ENCODE assay signal across 17 cellular contexts in the genomic region with DNA sequence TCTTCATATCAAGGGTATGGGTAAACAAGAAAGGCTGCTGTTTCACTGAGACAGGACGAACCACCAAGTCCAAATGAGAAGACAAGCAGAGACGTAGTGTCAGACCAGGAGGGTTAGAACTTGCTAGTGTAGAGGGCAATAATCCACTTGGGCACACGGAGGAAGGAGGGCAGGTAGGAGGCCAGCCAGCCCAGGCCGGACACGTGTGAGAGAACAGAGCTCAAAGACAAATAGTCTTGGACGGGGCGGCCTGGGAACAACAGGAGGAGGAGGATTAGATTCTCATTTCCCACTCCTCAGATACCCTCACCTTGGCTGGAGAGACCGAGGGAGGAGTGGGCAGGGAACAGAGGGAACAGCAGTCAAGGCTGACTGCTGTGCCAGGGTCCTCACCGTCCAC. TPM values are rescaled to one million over a fixed set of nuclear protein-coding genes. Genes with fewer than 3 reads are reported as not detected.
DNase-seq lines count a peak whose midpoint lies in the region; ATAC-seq, FAIRE-seq and TF ChIP-seq lines count a peak whose summit lies in the region.
"Had no signal": no experiment of that assay in that cellular context is flagged by ENCODE, and none has a peak within 500 bp of the region (broad histone marks: within the 10 kb centered on the region; RNA-seq: fewer than 3 reads in every experiment).

No MANE protein-coding gene starts in this region.

- H2BK15ac ChIP-seq in neuronal stem cell (ENCODE audit: low read length) (no peak overlapping the region), H9 (ENCODE audit: low read depth, low read length) (no peak overlapping the region)

- peaks cover 11% of the 10 kb centered on the region for H3K36me3 ChIP-seq in astrocyte (ENCODE audit: insufficient read depth, low read length)
- H3K36me3 ChIP-seq in HepG2 (replicated peaks in 1 of 2; ENCODE audit: control insufficient read depth in 1 of 2, insufficient read depth in 2 of 2, low read length in 2 of 2): peaks cover 40 to 58% of the 10 kb centered on the region in 2 experiments
- H3K36me3 ChIP-seq in neuronal stem cell (replicated peaks in 1 of 2; ENCODE audit: control insufficient read depth in 2 of 2, insufficient read depth in 2 of 2, low read length in 2 of 2): peaks cover 20 to 47% of the 10 kb centered on the region in 2 donors

- TF ChIP-seq POLR2A in GM12892 (IDR thresholded peaks at IDR 0.05; ENCODE audit: low read depth, low read length) (0 out of 2 replicates have a peak, but pooled peaks have one; percentile 16), HepG2 (IDR thresholded peaks at IDR 0.05; ENCODE audit: insufficient read depth in 1 of 2, low read depth in 2 of 2, low read length in 2 of 2) (no peak)

- H3K23ac ChIP-seq in neuronal stem cell (ENCODE audit: low read depth, low read length, poor library complexity) (peak overlapping the region; percentile 49), H9 (ENCODE audit: insufficient read length, low read depth, low read length) (no peak overlapping the region)

- H3K36me3 Mint-ChIP-seq in astrocyte (ENCODE audit: low read depth, unreplicated experiment) (peaks cover 2% of the 10 kb centered on the region), H9 (ENCODE audit: insufficient read depth in 1 of 3, low read depth in 3 of 3) (peaks cover 4 to 38% (median 8%) of the 10 kb centered on the region in 3 experiments; a peak in 6 of 7 replicates)

- H3K27me3 ChIP-seq in astrocyte (ENCODE audit: insufficient read depth, low read length) (no peaks in the 10 kb centered on the region), HepG2 (ENCODE audit: control insufficient read depth in 1 of 2, insufficient read depth in 2 of 2, low read length in 2 of 2) (no peaks in the 10 kb centered on the region), neuronal stem cell (ENCODE audit: control insufficient read depth in 3 of 3, insufficient read depth in 3 of 3, low read depth in 1 of 3, low read length in 3 of 3) (no peaks in the 10 kb centered on the region), H9 (ENCODE audit: insufficient read depth, low read length) (no peaks in the 10 kb centered on the region)

- no peak overlapping the region for H3K18ac ChIP-seq in neuronal stem cell (ENCODE audit: low read length)
- H3K18ac ChIP-seq in H9 (ENCODE audit: insufficient read length, low read depth, low read length): no peak overlapping the region

- H3T11ph ChIP-seq in H9 (ENCODE audit: low read length): no peak overlapping the region

- TF ChIP-seq RAD21 in HepG2 (CRISPR knock-in tag; IDR thresholded peaks at IDR 0.05): no peak

- H3K4me2 ChIP-seq in astrocyte (ENCODE audit: low read length) (no peak overlapping the region), HepG2 (ENCODE audit: low read depth, low read length) (no peak overlapping the region), neuronal stem cell (ENCODE audit: insufficient read depth, low read length, poor library complexity, severe bottlenecking) (no peak overlapping the region), H9 (ENCODE audit: insufficient read depth, insufficient read length, low read length) (no peak overlapping the region)

- H3K27ac Mint-ChIP-seq in astrocyte (ENCODE audit: unreplicated experiment) (no peak overlapping the region), H9 (no peak overlapping the region)
- H3K27ac Mint-ChIP-seq: CD4-positive, alpha-beta T cell had no signal

- in situ Hi-C loops in HepG2 (cut with HindIII; ENCODE audit: extremely low pct_ligation_motif_present, low pct_unique_long_range_greater_than_20kb): no loop called here

- no peaks in the 10 kb centered on the region for H3K23me2 ChIP-seq in H9 (ENCODE audit: insufficient read length, low read depth, low read length, poor library complexity, severe bottlenecking)

- intact Hi-C loops in HepG2 (cut with micrococcal nuclease; ENCODE audit: unreplicated experiment): loop anchor here (10.0 kb wide), 1 partner anchor 986 kb away; the partner anchor contains the start of genes BCL2L2 and PPP1R3E

- no peak overlapping the region for H2BK12ac ChIP-seq in neuronal stem cell (ENCODE audit: low read length)
- H2BK12ac ChIP-seq in H9 (ENCODE audit: insufficient read length, low read depth, low read length): no peak overlapping the region

- DNase-seq in GM12892 (ENCODE audit: insufficient read length) (no peak), astrocyte (ENCODE audit: low read depth) (no peak), HepG2 (ENCODE audit: low spot score) (no peak), neuronal stem cell (ENCODE audit: low spot score) (no peak), H9 (no peak), RPMI8226 (no peak), superior temporal gyrus (ENCODE audit: extremely low spot score) (no peak)
- DNase-seq: C1 segment of cervical spinal cord; Calu3; CD4-positive, alpha-beta T cell; DMS 273 treated with DMSO at 0.1 percent for 48 hours; DMS79; GM23248; H7 had no signal

- POLR2A ChIA-PET in HepG2 (lab: Yijun Ruan, JAX): interaction anchor here (0.9 to 24.7 kb wide), 4 partner anchors 8 to 50 kb away, joined by 3 to 850 read pairs (median 31); partner anchors contain the start of genes CIDEB, DHRS1, GMPR2 and NEDD8

- H3K9me3 Mint-ChIP-seq in astrocyte (ENCODE audit: unreplicated experiment) (no peaks in the 10 kb centered on the region), H9 (no peaks in the 10 kb centered on the region)
- H3K9me3 Mint-ChIP-seq: CD4-positive, alpha-beta T cell had no signal

- H4K20me1 ChIP-seq in astrocyte (ENCODE audit: insufficient read depth, low read length) (no peaks in the 10 kb centered on the region), HepG2 (ENCODE audit: insufficient read depth, low read length) (no peaks in the 10 kb centered on the region), H9 (ENCODE audit: control insufficient read depth, insufficient read depth, insufficient read length) (no peaks in the 10 kb centered on the region)

- H3K4ac ChIP-seq in neuronal stem cell (ENCODE audit: low read length) (no peak overlapping the region), H9 (ENCODE audit: low read depth, low read length) (no peak overlapping the region)

- H3K56ac ChIP-seq in H9 (ENCODE audit: insufficient read length, low read depth, low read length): no peak overlapping the region

- H3K27me3 Mint-ChIP-seq in astrocyte (ENCODE audit: low read depth, unreplicated experiment) (no peaks in the 10 kb centered on the region), H9 (ENCODE audit: low read depth) (no peaks in the 10 kb centered on the region)
- H3K27me3 Mint-ChIP-seq: B cell; CD4-positive, alpha-beta T cell had no signal

- no peak overlapping the region for H4K5ac ChIP-seq in H9 (ENCODE audit: insufficient read length, low read depth, low read length)

- H3K79me2 ChIP-seq in astrocyte (ENCODE audit: insufficient read depth, low read length) (no peaks in the 10 kb centered on the region), HepG2 (ENCODE audit: insufficient read depth, low read length) (no peaks in the 10 kb centered on the region), H9 (ENCODE audit: insufficient read depth, low read length) (no peaks in the 10 kb centered on the region)

- 86% methylated on average over 9 of the region's 9 CpGs for WGBS in HepG2 (ENCODE audit: low lambda C conversion rate)
- no CpG with 5 or more reads among the region's 9 CpGs for WGBS in neuronal stem cell (ENCODE audit: extremely low coverage in 2 of 2, insufficient read length in 2 of 2, insufficient replicate concordance in 1 of 2), 2 donors
- no CpG with 5 or more reads among the region's 9 CpGs for WGBS in H9 (ENCODE audit: extremely low coverage, insufficient read length, low lambda C conversion rate)

- H2AK5ac ChIP-seq in neuronal stem cell (ENCODE audit: low read depth, low read length) (no peak overlapping the region), H9 (ENCODE audit: insufficient read length, low read length) (no peak overlapping the region)

- no peaks in the 10 kb centered on the region for H3K4me1 ChIP-seq in astrocyte (ENCODE audit: insufficient read depth, low read length)
- peaks cover 10% of the 10 kb centered on the region for H3K4me1 ChIP-seq in HepG2 (ENCODE audit: insufficient read depth, low read length)
- no peaks in the 10 kb centered on the region for H3K4me1 ChIP-seq in neuronal stem cell (ENCODE audit: control insufficient read depth in 2 of 2, insufficient read depth in 1 of 2, low read depth in 1 of 2, low read length in 2 of 2)
- no peaks in the 10 kb centered on the region for H3K4me1 ChIP-seq in H9 (ENCODE audit: insufficient read depth, low read length)

- H2BK5ac ChIP-seq in neuronal stem cell (ENCODE audit: low read length) (peak overlapping the region; percentile 57), H9 (ENCODE audit: insufficient read length, low read length) (no peak overlapping the region)

- no peak for TF ChIP-seq EP300 in HepG2 (IDR thresholded peaks at IDR 0.05; ENCODE audit: low read depth in 2 of 2, low read length in 2 of 2)
- no peak for TF ChIP-seq EP300 in HepG2 (CRISPR knock-in tag; IDR thresholded peaks at IDR 0.05; ENCODE audit: borderline replicate concordance)

- H2AFZ ChIP-seq in astrocyte (ENCODE audit: low read depth, low read length) (no peak overlapping the region), HepG2 (ENCODE audit: low read length) (no peak overlapping the region), neuronal stem cell (ENCODE audit: low read length) (no peak overlapping the region), H9 (ENCODE audit: low read length) (no peak overlapping the region)
- H2AFZ ChIP-seq: GM23248 had no signal

- H3K4me1 Mint-ChIP-seq in astrocyte (ENCODE audit: low read depth, unreplicated experiment) (no peaks in the 10 kb centered on the region), H9 (no peaks in the 10 kb centered on the region)

- no peak overlapping the region for H2BK20ac ChIP-seq in H9 (ENCODE audit: low read depth, low read length, poor library complexity, severe bottlenecking)

- H3K4me3 ChIP-seq in astrocyte (ENCODE audit: insufficient read depth, low read depth, low read length) (no peak overlapping the region), HepG2 (replicated peaks in 1 of 3; ENCODE audit: insufficient read depth in 1 of 3, low read depth in 2 of 3, low read length in 3 of 3) (no peak overlapping the region), neuronal stem cell (ENCODE audit: low read length in 2 of 2) (no peak overlapping the region)
- H3K4me3 ChIP-seq: GM12878, GM23248 had no signal

- BruUV-seq in HepG2 (replicated peaks; lab: Mats Ljungman, UMichigan): no TSS peak

- H4K8ac ChIP-seq in neuronal stem cell (ENCODE audit: low read depth, low read length) (no peak overlapping the region), H9 (replicated peaks; ENCODE audit: insufficient read length, low read depth, low read length) (no peak overlapping the region)

- H3K9me3 ChIP-seq in astrocyte (ENCODE audit: insufficient read depth, low read depth, low read length): no peaks in the 10 kb centered on the region
- no peaks in the 10 kb centered on the region for H3K9me3 ChIP-seq in HepG2 (ENCODE audit: low read length)
- H3K9me3 ChIP-seq in neuronal stem cell (replicated peaks in 1 of 2; ENCODE audit: control insufficient read depth in 2 of 2, insufficient read depth in 1 of 2, low read depth in 1 of 2, low read length in 2 of 2): no peaks in the 10 kb centered on the region
- H3K9me3 ChIP-seq in H9 (ENCODE audit: control insufficient read depth, low read depth, low read length): no peaks in the 10 kb centered on the region

- H3K9ac ChIP-seq in astrocyte (ENCODE audit: low read length) (no peak overlapping the region), HepG2 (ENCODE audit: insufficient read depth, low read depth, low read length) (no peak overlapping the region), neuronal stem cell (ENCODE audit: low read depth, low read length, poor library complexity) (no peak overlapping the region), H9 (ENCODE audit: extremely low read depth, insufficient read length, low read length) (no peak overlapping the region)
- H3K9ac ChIP-seq: GM23248 had no signal

- TF ChIP-seq CTCF in astrocyte (IDR thresholded peaks at IDR 0.05; ENCODE audit: insufficient read depth, low read depth, low read length) (no peak), HepG2 (CRISPR knock-in tag; IDR thresholded peaks at IDR 0.05) (no peak), H9 (conservative IDR thresholded peaks at IDR 0.05) (no peak)

- H4K91ac ChIP-seq in neuronal stem cell (ENCODE audit: low read depth, low read length, poor library complexity) (no peak overlapping the region), H9 (ENCODE audit: insufficient read length, low read depth, low read length) (no peak overlapping the region)

- H3K27ac ChIP-seq in astrocyte (ENCODE audit: low read depth, low read length) (no peak overlapping the region), HepG2 (ENCODE audit: extremely low read length, insufficient read depth, low read length) (no peak overlapping the region), neuronal stem cell (replicated peaks; ENCODE audit: low read length) (no peak overlapping the region), H9 (ENCODE audit: insufficient read length, low read depth, low read length) (no peak overlapping the region)
- H3K27ac ChIP-seq: GM23248 had no signal

- peak overlapping the region; percentile 22 for H3K4me3 Mint-ChIP-seq in astrocyte (ENCODE audit: unreplicated experiment)
- no peak overlapping the region for H3K4me3 Mint-ChIP-seq in H9
- H3K4me3 Mint-ChIP-seq: B cell; CD4-positive, alpha-beta T cell had no signal

- H2BK120ac ChIP-seq in neuronal stem cell (ENCODE audit: low read depth, low read length) (no peak overlapping the region), H9 (ENCODE audit: low read depth, low read length, poor library complexity, severe bottlenecking) (no peak overlapping the region)

- H3K79me1 ChIP-seq in neuronal stem cell (ENCODE audit: low read depth, low read length): no peaks in the 10 kb centered on the region
- no peaks in the 10 kb centered on the region for H3K79me1 ChIP-seq in H9 (ENCODE audit: insufficient read depth, low read depth, low read length, poor library complexity, severe bottlenecking)

- no peak for FAIRE-seq in GM12892 (lab: Jason Lieb, UNC)
- FAIRE-seq in astrocyte (lab: Jason Lieb, UNC): no peak
- FAIRE-seq in HepG2 (lab: Jason Lieb, UNC): no peak
- FAIRE-seq: A204.1, GM12878 had no signal

- CTCF ChIA-PET in HepG2 (lab: Yijun Ruan, JAX; ENCODE audit: low intra/inter-chr PET ratio, low total read pairs): no interaction called here

- no peak; the same call in 2 of the 3 replicates for ATAC-seq in HepG2
- ATAC-seq: GM12878 had no signal

- H3K14ac ChIP-seq in neuronal stem cell (ENCODE audit: low read length): no peak overlapping the region
- H3K14ac ChIP-seq in H9 (ENCODE audit: insufficient read depth, low read length): no peak overlapping the region

RNA-seq across cellular contexts. Expression of gene DHRS1, which starts 8.8 kb away (rescaled TPM):
- 18.3 TPM for polyA plus RNA-seq in GM12892 (2012; ENCODE audit: missing spikeins)
- total RNA-seq in astrocyte (26.5 and 30.3 TPM in 2 replicates), HepG2 (2016; rRNA removed; fragmentation: Illumina TruSeq; extraction: Trizol) (46.3 and 60.8 TPM in 2 replicates), H9 (2021) (18.2 and 19.1 TPM in 2 replicates)
- total RNA-seq in HepG2 (2016; cell fraction: cytosol; rRNA removed; fragmentation: Illumina TruSeq; extraction: Trizol; ENCODE audit: low read depth): 11.6 and 11.9 TPM in 2 replicates
- total RNA-seq in HepG2 (2016; cell fraction: insoluble cytoplasmic fraction; rRNA removed; fragmentation: Illumina TruSeq; extraction: Trizol): 42.0 and 55.8 TPM in 2 replicates
- 12.0 and 12.3 TPM in 2 replicates for total RNA-seq in HepG2 (2016; cell fraction: membrane; rRNA removed; fragmentation: Illumina TruSeq; extraction: Trizol)
- 49.1 and 52.1 TPM in 2 replicates for total RNA-seq in HepG2 (2016; cell fraction: nucleus; rRNA removed; fragmentation: Illumina TruSeq; extraction: Trizol)
- polyA plus RNA-seq in HepG2 (2011; rRNA removed): 49.8 and 52.2 TPM in 2 replicates
- 67.8 and 85.2 TPM in 2 replicates for polyA plus RNA-seq in HepG2 (2011; cell fraction: cytosol; rRNA removed)
- 332 and 353 TPM in 2 replicates for polyA plus RNA-seq in HepG2 (2011; cell fraction: nucleus; rRNA removed)
- 61.8 and 63.4 TPM in 2 replicates for polyA plus RNA-seq in HepG2 (2012)
- polyA plus RNA-seq in HepG2 (2016; cell fraction: cytosol; fragmentation: Illumina TruSeq; extraction: Trizol; ENCODE audit: low read depth): 5.3 and 7.0 TPM in 2 replicates
- 57.6 and 62.6 TPM in 2 replicates for polyA plus RNA-seq in HepG2 (2016; cell fraction: insoluble cytoplasmic fraction; fragmentation: Illumina TruSeq; extraction: Trizol; ENCODE audit: low read depth)
- polyA plus RNA-seq in HepG2 (2016; cell fraction: membrane; fragmentation: Illumina TruSeq; extraction: Trizol; ENCODE audit: low read depth): 8.9 and 12.3 TPM in 2 replicates
- 109 and 114 TPM in 2 replicates for polyA plus RNA-seq in HepG2 (2016; cell fraction: nucleus; fragmentation: Illumina TruSeq; extraction: Trizol; ENCODE audit: insufficient read depth, low read depth)
- 61.8 and 172 TPM in 2 replicates for polyA minus RNA-seq in HepG2 (2011; rRNA and poly(A)+ RNA removed; ENCODE audit: low replicate concordance)
- polyA minus RNA-seq in HepG2 (2011; cell fraction: cytosol; rRNA and poly(A)+ RNA removed): 39.8 and 45.8 TPM in 2 replicates
- polyA minus RNA-seq in HepG2 (2011; cell fraction: nucleus; rRNA and poly(A)+ RNA removed): 57.2 and 59.4 TPM in 2 replicates
- polyA plus RNA-seq in neuronal stem cell (2013, experiment 1 of 2): 9.9 TPM
- polyA plus RNA-seq in neuronal stem cell (2013, experiment 2 of 2): 9.8 TPM

RNA-seq across cellular contexts. Expression of gene NOP9, which starts 8.9 kb away (rescaled TPM):
- 14.0 TPM for polyA plus RNA-seq in GM12892 (2012; ENCODE audit: missing spikeins)
- total RNA-seq in astrocyte: 22.9 and 23.5 TPM in 2 replicates
- 61.6 and 64.5 TPM in 2 replicates for total RNA-seq in HepG2 (2016; rRNA removed; fragmentation: Illumina TruSeq; extraction: Trizol)
- total RNA-seq in HepG2 (2016; cell fraction: cytosol; rRNA removed; fragmentation: Illumina TruSeq; extraction: Trizol; ENCODE audit: low read depth): 2.7 and 3.4 TPM in 2 replicates
- 58.5 and 62.7 TPM in 2 replicates for total RNA-seq in HepG2 (2016; cell fraction: insoluble cytoplasmic fraction; rRNA removed; fragmentation: Illumina TruSeq; extraction: Trizol)
- total RNA-seq in HepG2 (2016; cell fraction: membrane; rRNA removed; fragmentation: Illumina TruSeq; extraction: Trizol): 11.3 and 12.5 TPM in 2 replicates
- 38.6 and 43.3 TPM in 2 replicates for total RNA-seq in HepG2 (2016; cell fraction: nucleus; rRNA removed; fragmentation: Illumina TruSeq; extraction: Trizol)
- polyA plus RNA-seq in HepG2 (2011; rRNA removed): 24.5 and 33.8 TPM in 2 replicates
- 19.8 and 21.2 TPM in 2 replicates for polyA plus RNA-seq in HepG2 (2011; cell fraction: cytosol; rRNA removed)
- polyA plus RNA-seq in HepG2 (2011; cell fraction: nucleus; rRNA removed): 82.1 and 94.5 TPM in 2 replicates
- 28.7 and 29.6 TPM in 2 replicates for polyA plus RNA-seq in HepG2 (2012)
- polyA plus RNA-seq in HepG2 (2016; cell fraction: cytosol; fragmentation: Illumina TruSeq; extraction: Trizol; ENCODE audit: low read depth): 1.9 and 2.1 TPM in 2 replicates
- 38.5 and 40.4 TPM in 2 replicates for polyA plus RNA-seq in HepG2 (2016; cell fraction: insoluble cytoplasmic fraction; fragmentation: Illumina TruSeq; extraction: Trizol; ENCODE audit: low read depth)
- polyA plus RNA-seq in HepG2 (2016; cell fraction: membrane; fragmentation: Illumina TruSeq; extraction: Trizol; ENCODE audit: low read depth): 3.8 and 5.1 TPM in 2 replicates
- polyA plus RNA-seq in HepG2 (2016; cell fraction: nucleus; fragmentation: Illumina TruSeq; extraction: Trizol; ENCODE audit: insufficient read depth, low read depth): 39.2 and 41.4 TPM in 2 replicates
- polyA minus RNA-seq in HepG2 (2011; rRNA and poly(A)+ RNA removed; ENCODE audit: low replicate concordance): 80.1 and 104 TPM in 2 replicates
- polyA minus RNA-seq in HepG2 (2011; cell fraction: cytosol; rRNA and poly(A)+ RNA removed): 32.3 and 42.1 TPM in 2 replicates
- polyA minus RNA-seq in HepG2 (2011; cell fraction: nucleus; rRNA and poly(A)+ RNA removed): 65.5 and 77.8 TPM in 2 replicates
- 10.9 TPM for polyA plus RNA-seq in neuronal stem cell (2013, experiment 1 of 2)
- 10.9 TPM for polyA plus RNA-seq in neuronal stem cell (2013, experiment 2 of 2)
- total RNA-seq in H9 (2021): 34.7 and 35.0 TPM in 2 replicates

RNA-seq across cellular contexts. Expression of gene CIDEB, which starts 17.0 kb away (rescaled TPM):
- polyA plus RNA-seq in GM12892 (2012; ENCODE audit: missing spikeins): 6.1 TPM
- total RNA-seq in astrocyte: not detected in 2 replicates
- 22.4 and 35.8 TPM in 2 replicates for total RNA-seq in HepG2 (2016; rRNA removed; fragmentation: Illumina TruSeq; extraction: Trizol)
- 7.4 and 8.6 TPM in 2 replicates for total RNA-seq in HepG2 (2016; cell fraction: cytosol; rRNA removed; fragmentation: Illumina TruSeq; extraction: Trizol; ENCODE audit: low read depth)
- total RNA-seq in HepG2 (2016; cell fraction: insoluble cytoplasmic fraction; rRNA removed; fragmentation: Illumina TruSeq; extraction: Trizol): 25.0 and 33.5 TPM in 2 replicates
- total RNA-seq in HepG2 (2016; cell fraction: membrane; rRNA removed; fragmentation: Illumina TruSeq; extraction: Trizol): 10.2 and 11.5 TPM in 2 replicates
- 35.1 and 36.7 TPM in 2 replicates for total RNA-seq in HepG2 (2016; cell fraction: nucleus; rRNA removed; fragmentation: Illumina TruSeq; extraction: Trizol)
- polyA plus RNA-seq in HepG2 (2011; rRNA removed): 110 and 143 TPM in 2 replicates
- 88.2 and 112 TPM in 2 replicates for polyA plus RNA-seq in HepG2 (2011; cell fraction: cytosol; rRNA removed)
- polyA plus RNA-seq in HepG2 (2011; cell fraction: nucleus; rRNA removed): 47.6 and 66.7 TPM in 2 replicates
- polyA plus RNA-seq in HepG2 (2012): 94.8 and 120 TPM in 2 replicates
- polyA plus RNA-seq in HepG2 (2016; cell fraction: cytosol; fragmentation: Illumina TruSeq; extraction: Trizol; ENCODE audit: low read depth): 15.9 and 18.8 TPM in 2 replicates
- polyA plus RNA-seq in HepG2 (2016; cell fraction: insoluble cytoplasmic fraction; fragmentation: Illumina TruSeq; extraction: Trizol; ENCODE audit: low read depth): 56.4 and 59.4 TPM in 2 replicates
- polyA plus RNA-seq in HepG2 (2016; cell fraction: membrane; fragmentation: Illumina TruSeq; extraction: Trizol; ENCODE audit: low read depth): 21.0 and 22.1 TPM in 2 replicates
- polyA plus RNA-seq in HepG2 (2016; cell fraction: nucleus; fragmentation: Illumina TruSeq; extraction: Trizol; ENCODE audit: insufficient read depth, low read depth): 101 TPM in 2 replicates
- 15.9 and 85.1 TPM in 2 replicates for polyA minus RNA-seq in HepG2 (2011; rRNA and poly(A)+ RNA removed; ENCODE audit: low replicate concordance)
- 34.0 and 49.4 TPM in 2 replicates for polyA minus RNA-seq in HepG2 (2011; cell fraction: cytosol; rRNA and poly(A)+ RNA removed)
- 21.4 and 33.2 TPM in 2 replicates for polyA minus RNA-seq in HepG2 (2011; cell fraction: nucleus; rRNA and poly(A)+ RNA removed)
- not detected for polyA plus RNA-seq in neuronal stem cell (2013, experiment 1 of 2)
- polyA plus RNA-seq in neuronal stem cell (2013, experiment 2 of 2): not detected
- not detected in 2 replicates for total RNA-seq in H9 (2021)
- total RNA-seq: Calu3 had no signal

RNA-seq across cellular contexts. Expression of gene LTB4R2, which starts 19.2 kb away (rescaled TPM):
- 3.2 TPM for polyA plus RNA-seq in GM12892 (2012; ENCODE audit: missing spikeins)
- total RNA-seq in astrocyte: 7.8 and 9.3 TPM in 2 replicates
- 1.4 and 6.9 TPM in 2 replicates for total RNA-seq in HepG2 (2016; rRNA removed; fragmentation: Illumina TruSeq; extraction: Trizol)
- total RNA-seq in HepG2 (2016; cell fraction: cytosol; rRNA removed; fragmentation: Illumina TruSeq; extraction: Trizol; ENCODE audit: low read depth): 0.40 and 0.44 TPM in 2 replicates
- 1.7 and 7.1 TPM in 2 replicates for total RNA-seq in HepG2 (2016; cell fraction: insoluble cytoplasmic fraction; rRNA removed; fragmentation: Illumina TruSeq; extraction: Trizol)
- total RNA-seq in HepG2 (2016; cell fraction: membrane; rRNA removed; fragmentation: Illumina TruSeq; extraction: Trizol): 0.93 and 1.2 TPM in 2 replicates
- 10.5 and 12.4 TPM in 2 replicates for total RNA-seq in HepG2 (2016; cell fraction: nucleus; rRNA removed; fragmentation: Illumina TruSeq; extraction: Trizol)
- polyA plus RNA-seq in HepG2 (2011; rRNA removed): 3.9 and 6.1 TPM in 2 replicates
- polyA plus RNA-seq in HepG2 (2011; cell fraction: cytosol; rRNA removed): 0.65 and 1.5 TPM in 2 replicates
- polyA plus RNA-seq in HepG2 (2011; cell fraction: nucleus; rRNA removed): 94.5 and 110 TPM in 2 replicates
- polyA plus RNA-seq in HepG2 (2012): 4.0 and 7.4 TPM in 2 replicates
- 0.31 and 0.36 TPM in 2 replicates for polyA plus RNA-seq in HepG2 (2016; cell fraction: cytosol; fragmentation: Illumina TruSeq; extraction: Trizol; ENCODE audit: low read depth)
- 1.1 and 1.5 TPM in 2 replicates for polyA plus RNA-seq in HepG2 (2016; cell fraction: insoluble cytoplasmic fraction; fragmentation: Illumina TruSeq; extraction: Trizol; ENCODE audit: low read depth)
- 0.33 and 0.39 TPM in 2 replicates for polyA plus RNA-seq in HepG2 (2016; cell fraction: membrane; fragmentation: Illumina TruSeq; extraction: Trizol; ENCODE audit: low read depth)
- polyA plus RNA-seq in HepG2 (2016; cell fraction: nucleus; fragmentation: Illumina TruSeq; extraction: Trizol; ENCODE audit: insufficient read depth, low read depth): 19.7 and 20.2 TPM in 2 replicates
- polyA minus RNA-seq in HepG2 (2011; rRNA and poly(A)+ RNA removed; ENCODE audit: low replicate concordance): 7.7 and 12.0 TPM in 2 replicates
- 1.2 TPM in 2 replicates for polyA minus RNA-seq in HepG2 (2011; cell fraction: cytosol; rRNA and poly(A)+ RNA removed)
- polyA minus RNA-seq in HepG2 (2011; cell fraction: nucleus; rRNA and poly(A)+ RNA removed): 40.7 and 44.3 TPM in 2 replicates
- 1.1 TPM for polyA plus RNA-seq in neuronal stem cell (2013, experiment 1 of 2)
- polyA plus RNA-seq in neuronal stem cell (2013, experiment 2 of 2): 1.2 TPM
- 13.0 and 13.4 TPM in 2 replicates for total RNA-seq in H9 (2021)

RNA-seq across cellular contexts. Expression of gene RABGGTA, which starts 19.3 kb away (rescaled TPM):
- 30.7 TPM for polyA plus RNA-seq in GM12892 (2012; ENCODE audit: missing spikeins)
- total RNA-seq in astrocyte (26.6 and 27.3 TPM in 2 replicates), HepG2 (2016; rRNA removed; fragmentation: Illumina TruSeq; extraction: Trizol) (31.2 and 57.9 TPM in 2 replicates), H9 (2021) (25.6 and 26.1 TPM in 2 replicates)
- 53.1 and 55.5 TPM in 2 replicates for total RNA-seq in HepG2 (2016; cell fraction: cytosol; rRNA removed; fragmentation: Illumina TruSeq; extraction: Trizol; ENCODE audit: low read depth)
- 28.7 and 55.2 TPM in 2 replicates for total RNA-seq in HepG2 (2016; cell fraction: insoluble cytoplasmic fraction; rRNA removed; fragmentation: Illumina TruSeq; extraction: Trizol)
- 39.6 and 50.8 TPM in 2 replicates for total RNA-seq in HepG2 (2016; cell fraction: membrane; rRNA removed; fragmentation: Illumina TruSeq; extraction: Trizol)
- total RNA-seq in HepG2 (2016; cell fraction: nucleus; rRNA removed; fragmentation: Illumina TruSeq; extraction: Trizol): 73.3 and 76.1 TPM in 2 replicates
- polyA plus RNA-seq in HepG2 (2011; rRNA removed): 90.8 and 111 TPM in 2 replicates
- 39.6 and 61.4 TPM in 2 replicates for polyA plus RNA-seq in HepG2 (2011; cell fraction: cytosol; rRNA removed)
- polyA plus RNA-seq in HepG2 (2011; cell fraction: nucleus; rRNA removed): 727 and 889 TPM in 2 replicates
- polyA plus RNA-seq in HepG2 (2012): 57.8 and 65.9 TPM in 2 replicates
- polyA plus RNA-seq in HepG2 (2016; cell fraction: cytosol; fragmentation: Illumina TruSeq; extraction: Trizol; ENCODE audit: low read depth): 23.3 and 25.5 TPM in 2 replicates
- 26.2 and 35.5 TPM in 2 replicates for polyA plus RNA-seq in HepG2 (2016; cell fraction: insoluble cytoplasmic fraction; fragmentation: Illumina TruSeq; extraction: Trizol; ENCODE audit: low read depth)
- polyA plus RNA-seq in HepG2 (2016; cell fraction: membrane; fragmentation: Illumina TruSeq; extraction: Trizol; ENCODE audit: low read depth): 26.4 and 35.2 TPM in 2 replicates
- polyA plus RNA-seq in HepG2 (2016; cell fraction: nucleus; fragmentation: Illumina TruSeq; extraction: Trizol; ENCODE audit: insufficient read depth, low read depth): 187 and 194 TPM in 2 replicates
- polyA minus RNA-seq in HepG2 (2011; rRNA and poly(A)+ RNA removed; ENCODE audit: low replicate concordance): 110 and 204 TPM in 2 replicates
- 28.8 and 31.7 TPM in 2 replicates for polyA minus RNA-seq in HepG2 (2011; cell fraction: cytosol; rRNA and poly(A)+ RNA removed)
- 149 and 154 TPM in 2 replicates for polyA minus RNA-seq in HepG2 (2011; cell fraction: nucleus; rRNA and poly(A)+ RNA removed)
- 21.6 TPM for polyA plus RNA-seq in neuronal stem cell (2013, experiment 1 of 2)
- 20.2 TPM for polyA plus RNA-seq in neuronal stem cell (2013, experiment 2 of 2)
